34 cellular contexts compared by ENCODE assay signal in genomic region chr12:101536069-101536674, GRCh38. TPM values are rescaled to one million over a fixed set of nuclear protein-coding genes. Genes with fewer than 3 reads are reported as not detected.
"Had no signal": no experiment of that assay in that cellular context is flagged by ENCODE, and none has a peak within 500 bp of the region (broad histone marks: within the 10 kb centered on the region; RNA-seq: fewer than 3 reads in every experiment).

No MANE protein-coding gene starts in this region.

- H3K4me1 Mint-ChIP-seq: naive thymus-derived CD8-positive, alpha-beta T cell; nephron progenitor cell; neural crest cell; stimulated activated memory B cell treated with anti-CD40 and anti-IgM and Interleukin-4, amounts not matched to agents 10 μg/mL and 1 μg/mL and 100 μg/mL, for 72 hours; stimulated activated naive CD8-positive, alpha-beta T cell treated with anti-CD3 and anti-CD28 coated beads, Interleukin-15, amount 100 ng/mL, for 72 hours had no signal

- H3K36me3 ChIP-seq: neutrophil, pancreas, prostate gland, right lobe of liver, sigmoid colon, spleen, suprapubic skin, tibial artery, transverse colon, upper lobe of right lung, uterus had no signal

- H3K27me3 Mint-ChIP-seq: stimulated activated memory B cell treated with anti-CD40 and anti-IgM and Interleukin-4, amounts not matched to agents 10 μg/mL and 1 μg/mL and 100 μg/mL, for 72 hours had no signal

- H3K27me3 ChIP-seq: pancreas, right lobe of liver, sigmoid colon, spleen, suprapubic skin, testis, tibial artery, transverse colon, upper lobe of right lung, uterus had no signal

- DNase-seq: naive thymus-derived CD8-positive, alpha-beta T cell; nephron progenitor cell; nucleus accumbens; pancreas; right cardiac atrium; right lobe of liver; sigmoid colon; spleen; stimulated activated CD4-positive, alpha-beta T cell treated with anti-CD3 and anti-CD28 coated beads, Interleukin-12 subunit alpha, Interleukin-12 subunit beta, amount 100 ng/mL, for 4 hours; stimulated activated CD4-positive, alpha-beta T cell treated with anti-CD3 and anti-CD28 coated beads, Interleukin-1b, Interleukin-23, amount 100 ng/mL, for 48 hours; stimulated activated CD4-positive, alpha-beta T cell treated with anti-CD3 and anti-CD28 coated beads, Interleukin-4, amount 100 ng/mL, for 1 hour; stimulated activated CD4-positive, alpha-beta T cell treated with anti-CD3 and anti-CD28 coated beads, Interleukin-4, amount 100 ng/mL, for 4 hours; stimulated activated CD8-positive, alpha-beta memory T cell treated with anti-CD3 and anti-CD28 coated beads, Interleukin-4, amount 100 ng/mL, for 48 hours; stimulated activated naive CD4-positive, alpha-beta T cell; stimulated activated naive CD8-positive, alpha-beta T cell treated with anti-CD3 and anti-CD28 coated beads, Interleukin-15, amount 100 ng/mL, for 72 hours; stimulated activated naive CD8-positive, alpha-beta T cell treated with anti-CD3 and anti-CD28 coated beads, Interleukin-15, Interleukin-2, amounts not matched to agents 100 U/mL and 50 U/mL, for 24 hours; substantia nigra; testis; tibial artery; transverse colon; upper lobe of right lung; uterus had no signal

- ATAC-seq: naive thymus-derived CD8-positive, alpha-beta T cell; natural killer cell treated with Interleukin-12 subunit alpha and Interleukin-12 subunit beta and Interleukin-15 and Interleukin-18, amount 100 ng/mL, for 72 hours; pancreas; right cardiac atrium; right lobe of liver; stimulated activated memory B cell treated with anti-CD40 and anti-IgM and Interleukin-4, amounts not matched to agents 10 μg/mL and 1 μg/mL and 100 μg/mL, for 72 hours; stimulated activated naive CD8-positive, alpha-beta T cell treated with anti-CD3 and anti-CD28 coated beads, Interleukin-15, amount 100 ng/mL, for 72 hours; stimulated activated naive CD8-positive, alpha-beta T cell treated with anti-CD3 and anti-CD28 coated beads, Interleukin-15, Interleukin-2, amounts not matched to agents 100 U/mL and 50 U/mL, for 24 hours; upper lobe of right lung had no signal

- H3K4me1 ChIP-seq: pancreas, prostate gland, sigmoid colon, spleen, testis, tibial artery, transverse colon, upper lobe of right lung, uterus had no signal

- H3K4me3 ChIP-seq: pancreas, prostate gland, right lobe of liver, sigmoid colon, smooth muscle cell, spleen, suprapubic skin, testis, tibial artery, transverse colon, upper lobe of right lung, uterus had no signal

- FAIRE-seq: pancreas had no signal

- H3K36me3 Mint-ChIP-seq: naive thymus-derived CD8-positive, alpha-beta T cell; natural killer cell treated with Interleukin-12 subunit alpha and Interleukin-12 subunit beta and Interleukin-15 and Interleukin-18, amount 100 ng/mL, for 72 hours; stimulated activated memory B cell treated with anti-CD40 and anti-IgM and Interleukin-4, amounts not matched to agents 10 μg/mL and 1 μg/mL and 100 μg/mL, for 72 hours; type B pancreatic cell had no signal

- H3K9me3 ChIP-seq: neutrophil, pancreas, prostate gland, right lobe of liver, sigmoid colon, spleen, suprapubic skin, testis, tibial artery, transverse colon, upper lobe of right lung, uterus had no signal

- H3K9me3 Mint-ChIP-seq: natural killer cell treated with Interleukin-12 subunit alpha and Interleukin-12 subunit beta and Interleukin-15 and Interleukin-18, amount 100 ng/mL, for 72 hours; nephron progenitor cell; neural crest cell; stimulated activated memory B cell treated with anti-CD40 and anti-IgM and Interleukin-4, amounts not matched to agents 10 μg/mL and 1 μg/mL and 100 μg/mL, for 72 hours; stimulated activated naive CD8-positive, alpha-beta T cell treated with anti-CD3 and anti-CD28 coated beads, Interleukin-15, amount 100 ng/mL, for 72 hours; type B pancreatic cell had no signal

- H3K27ac ChIP-seq: neutrophil, pancreas, prostate gland, right lobe of liver, sigmoid colon, spleen, suprapubic skin, testis, tibial artery, transverse colon, upper lobe of right lung, uterus had no signal

- H3K27ac Mint-ChIP-seq: natural killer cell treated with Interleukin-12 subunit alpha and Interleukin-12 subunit beta and Interleukin-15 and Interleukin-18, amount 100 ng/mL, for 72 hours; nephron progenitor cell; stimulated activated memory B cell treated with anti-CD40 and anti-IgM and Interleukin-4, amounts not matched to agents 10 μg/mL and 1 μg/mL and 100 μg/mL, for 72 hours; stimulated activated naive CD8-positive, alpha-beta T cell treated with anti-CD3 and anti-CD28 coated beads, Interleukin-15, amount 100 ng/mL, for 72 hours; type B pancreatic cell had no signal

- H3K4me3 Mint-ChIP-seq: naive thymus-derived CD8-positive, alpha-beta T cell; natural killer cell treated with Interleukin-12 subunit alpha and Interleukin-12 subunit beta and Interleukin-15 and Interleukin-18, amount 100 ng/mL, for 72 hours; nephron progenitor cell; neural crest cell; stimulated activated memory B cell treated with anti-CD40 and anti-IgM and Interleukin-4, amounts not matched to agents 10 μg/mL and 1 μg/mL and 100 μg/mL, for 72 hours; stimulated activated naive CD8-positive, alpha-beta T cell treated with anti-CD3 and anti-CD28 coated beads, Interleukin-15, amount 100 ng/mL, for 72 hours; type B pancreatic cell had no signal

RNA-seq across cellular contexts. Expression of gene MYBPC1, which starts 58.6 kb away (rescaled TPM):
- total RNA-seq: naive thymus-derived CD8-positive, alpha-beta T cell; natural killer cell treated with Interleukin-12 subunit alpha and Interleukin-12 subunit beta and Interleukin-15 and Interleukin-18, amount 100 ng/mL, for 72 hours; neural crest cell; omental fat pad; osteocyte; posterior vena cava; renal cortical epithelial cell; smooth muscle cell; upper lobe of right lung had no signal
- polyA plus RNA-seq: naive thymus-derived CD8-positive, alpha-beta T cell; smooth muscle cell had no signal
